In genomic region chr10:110672580-110672919, GRCh38 we compare ENCODE assay signal across 8 cellular contexts. TPM values are rescaled to one million over a fixed set of nuclear protein-coding genes. Genes with fewer than 3 reads are reported as not detected.
DNase-seq lines count a peak whose midpoint lies in the region; ATAC-seq, FAIRE-seq and TF ChIP-seq lines count a peak whose summit lies in the region.

No MANE protein-coding gene starts in this region.

- no peaks in the 10 kb centered on the region for H3K9me3 Mint-ChIP-seq in activated CD4-positive, alpha-beta T cell treated with anti-CD3 and anti-CD28 coated beads, Interleukin-2, amount 10 ng/mL, durations not matched to agents 7 days and 5 days

- no peaks in the 10 kb centered on the region for H3K27me3 ChIP-seq in bronchial epithelial cell (ENCODE audit: control insufficient read depth, insufficient read depth, low read length)
- peaks cover 14% of the 10 kb centered on the region for H3K27me3 ChIP-seq in mucosa of stomach (ENCODE audit: control insufficient read depth, insufficient read depth, low read length)

- H3K27me3 Mint-ChIP-seq in activated CD4-positive, alpha-beta T cell treated with anti-CD3 and anti-CD28 coated beads, Interleukin-2, amount 10 ng/mL, durations not matched to agents 7 days and 5 days, result peaks cover 27% of the 10 kb centered on the region

- H3K9me3 ChIP-seq in mucosa of stomach (ENCODE audit: control insufficient read depth, low read length), result no peaks in the 10 kb centered on the region

- CTCF ChIA-PET in activated CD4-positive, alpha-beta T cell treated with anti-CD3 and anti-CD28 coated beads, Interleukin-2, amount 10 ng/mL, durations not matched to agents 7 days and 5 days (lab: Charles Lee), result interaction anchor here (0.7 to 3.9 kb wide), 34 partner anchors 9 to 1464 kb away, joined by 3 to 22 read pairs (median 4); partner anchors contain the start of genes ADRA2A and RBM20

- H3K4me1 ChIP-seq in mucosa of stomach (ENCODE audit: control insufficient read depth, insufficient read depth, low read length), result peaks cover 3% of the 10 kb centered on the region

- peak overlapping the region; percentile 27 for H3K4me3 ChIP-seq in bronchial epithelial cell (ENCODE audit: low read depth, low read length)
- H3K4me3 ChIP-seq in mucosa of stomach (ENCODE audit: low read length), result peak overlapping the region; percentile 54

- H3K4me1 Mint-ChIP-seq in activated CD4-positive, alpha-beta T cell treated with anti-CD3 and anti-CD28 coated beads, Interleukin-2, amount 10 ng/mL, durations not matched to agents 7 days and 5 days, result peaks cover 5% of the 10 kb centered on the region

- no peak for TF ChIP-seq CTCF in bronchial epithelial cell (IDR thresholded peaks at IDR 0.05; ENCODE audit: insufficient read depth, low read length, severe bottlenecking)

- no peak for DNase-seq in activated CD4-positive, alpha-beta T cell treated with anti-CD3 and anti-CD28 coated beads, Interleukin-2, amount 10 ng/mL, durations not matched to agents 7 days and 5 days
- no peak for DNase-seq in activated CD4-positive, alpha-beta T cell treated with anti-CD3 and anti-CD28 coated beads, Interleukin-2, amount 50 U/mL, for 1 hour
- no peak for DNase-seq in bronchial epithelial cell (ENCODE audit: low read depth)
- no peak for DNase-seq in effector CD8-positive, alpha-beta T cell (lab: John Stamatoyannopoulos, UW)
- no peak for DNase-seq in anterior cingulate cortex (lab: John Stamatoyannopoulos, UW)
- DNase-seq in caudate nucleus (lab: John Stamatoyannopoulos, UW), result no peak

- ATAC-seq in HG03460 (IDR thresholded peaks at IDR 0.05; ENCODE audit: unreplicated experiment), result peak; percentile 27

- no peak overlapping the region for H3K27ac ChIP-seq in caudate nucleus (ENCODE audit: low read depth, low read length)

- peak overlapping the region; percentile 72 for H3K27ac Mint-ChIP-seq in activated CD4-positive, alpha-beta T cell treated with anti-CD3 and anti-CD28 coated beads, Interleukin-2, amount 10 ng/mL, durations not matched to agents 7 days and 5 days

- POLR2A ChIA-PET in activated CD4-positive, alpha-beta T cell treated with anti-CD3 and anti-CD28 coated beads, Interleukin-2, amount 10 ng/mL, durations not matched to agents 7 days and 5 days (lab: Charles Lee), result no interaction called here

- no peaks in the 10 kb centered on the region for H3K36me3 Mint-ChIP-seq in activated CD4-positive, alpha-beta T cell treated with anti-CD3 and anti-CD28 coated beads, Interleukin-2, amount 10 ng/mL, durations not matched to agents 7 days and 5 days (ENCODE audit: low read depth)

- no peaks in the 10 kb centered on the region for H3K36me3 ChIP-seq in bronchial epithelial cell (ENCODE audit: control insufficient read depth, insufficient read depth, low read length)
- H3K36me3 ChIP-seq in mucosa of stomach (ENCODE audit: control insufficient read depth, insufficient read depth, low read length), result no peaks in the 10 kb centered on the region

- H3K4me3 Mint-ChIP-seq in activated CD4-positive, alpha-beta T cell treated with anti-CD3 and anti-CD28 coated beads, Interleukin-2, amount 10 ng/mL, durations not matched to agents 7 days and 5 days, result peak overlapping the region; percentile 80

- FAIRE-seq in bronchial epithelial cell (lab: Jason Lieb, UNC), result no peak

- peak overlapping the region; percentile 75 for H3K9ac ChIP-seq in mucosa of stomach (ENCODE audit: low read length)

RNA-seq across cellular contexts. Expression of gene RBM20, which starts 28.4 kb away (rescaled TPM):
- not detected for total RNA-seq in activated CD4-positive, alpha-beta T cell treated with anti-CD3 and anti-CD28 coated beads, Interleukin-2, amount 10 ng/mL, durations not matched to agents 7 days and 5 days
- total RNA-seq in bronchial epithelial cell, result 1.8 TPM in 1 of 2 replicates, not detected in the other
